ENCODE assay signal across 8 cellular contexts in genomic region chr6:12009180-12009748, GRCh38. TPM values are rescaled to one million over a fixed set of nuclear protein-coding genes. Genes with fewer than 3 reads are reported as not detected.
A peak's percentile ranks its signal among the peaks of the same experiment; 100 is the strongest.
DNase-seq lines count a peak whose midpoint lies in the region; ATAC-seq, FAIRE-seq and TF ChIP-seq lines count a peak whose summit lies in the region.

No MANE protein-coding gene starts in this region.

- H3K27ac ChIP-seq in RWPE2 (ENCODE audit: poor library complexity, severe bottlenecking) = peak overlapping the region; percentile 91
- peak overlapping the region; percentile 98 for H3K27ac ChIP-seq in fibroblast of lung (ENCODE audit: insufficient read depth, low read length)

- H3K4me1 ChIP-seq in RWPE2 (ENCODE audit: insufficient read depth, poor library complexity, severe bottlenecking) (peaks cover 20% of the 10 kb centered on the region), fibroblast of lung (ENCODE audit: control insufficient read depth, extremely low read depth, insufficient read depth, low read length) (peaks cover 2% of the 10 kb centered on the region)

- peak overlapping the region; percentile 84 for H3K9ac ChIP-seq in fibroblast of lung (ENCODE audit: insufficient read depth, low read length)

- FAIRE-seq in GM12892 (lab: Jason Lieb, UNC) = no peak

- DNase-seq in GM12892 (ENCODE audit: insufficient read length) = no peak
- DNase-seq in RWPE2 (ENCODE audit: low spot score) = no peak
- no peak for DNase-seq in fibroblast of lung (ENCODE audit: low read depth in 2 of 2)
- DNase-seq in retinal pigment epithelial cell (ENCODE audit: low read depth) = no peak
- DNase-seq in NCI-H146 treated with DMSO at 0.1 percent for 48 hours (lab: John Stamatoyannopoulos, UW; ENCODE audit: unreplicated experiment) = no peak
- no peak for DNase-seq in DMS 273 (lab: John Stamatoyannopoulos, UW; ENCODE audit: unreplicated experiment)
- no peak for DNase-seq in stimulated activated CD4-positive, alpha-beta T cell treated with anti-CD3 and anti-CD28 coated beads, Interleukin-2, amount 100 ng/mL, for 48 hours

- peaks cover 2% of the 10 kb centered on the region for H3K79me2 ChIP-seq in fibroblast of lung (ENCODE audit: control insufficient read depth, insufficient read depth, low read length)

- no peaks in the 10 kb centered on the region for H3K9me3 ChIP-seq in RWPE2 (ENCODE audit: severe bottlenecking)
- no peaks in the 10 kb centered on the region for H3K9me3 ChIP-seq in fibroblast of lung (ENCODE audit: control insufficient read depth, insufficient read depth, low read depth, low read length)

- TF ChIP-seq CTCF in RWPE2 (IDR thresholded peaks at IDR 0.05; ENCODE audit: poor library complexity, severe bottlenecking) (no peak), fibroblast of lung (conservative IDR thresholded peaks at IDR 0.05 in 1 of 2, IDR thresholded peaks at IDR 0.05 in 1 of 2; ENCODE audit: low read depth in 1 of 2, low read length in 2 of 2) (no peak), retinal pigment epithelial cell (conservative IDR thresholded peaks at IDR 0.05; ENCODE audit: low read depth, low read length) (no peak)

- peak overlapping the region; percentile 24 for H2AFZ ChIP-seq in fibroblast of lung (ENCODE audit: low read length)

- H3K27me3 ChIP-seq in RWPE2 (ENCODE audit: insufficient read depth, poor library complexity, severe bottlenecking) = no peaks in the 10 kb centered on the region
- no peaks in the 10 kb centered on the region for H3K27me3 ChIP-seq in fibroblast of lung (ENCODE audit: control insufficient read depth, insufficient read depth, low read length)

- H4K20me1 ChIP-seq in fibroblast of lung (ENCODE audit: control insufficient read depth, extremely low read depth, insufficient read depth, low read length) = no peaks in the 10 kb centered on the region

- peak; percentile 52 for TF ChIP-seq POLR2A in GM12892 (IDR thresholded peaks at IDR 0.05; ENCODE audit: low read depth, low read length)

- ATAC-seq in RWPE2 (ENCODE audit: low read depth) = no peak
- no peak for ATAC-seq in GM19035 (IDR thresholded peaks at IDR 0.05; ENCODE audit: unreplicated experiment)

- peak overlapping the region; percentile 57 for H3K4me3 ChIP-seq in RWPE2 (ENCODE audit: severe bottlenecking)
- peak overlapping the region; percentile 65 to 75 (median 70) for H3K4me3 ChIP-seq in fibroblast of lung (replicated peaks in 1 of 4; ENCODE audit: control extremely low read depth in 1 of 4, insufficient read depth in 1 of 4, low read depth in 3 of 4, low read length in 4 of 4)
- H3K4me3 ChIP-seq in retinal pigment epithelial cell (ENCODE audit: low read length) = peak overlapping the region; percentile 70

- H3K4me2 ChIP-seq in fibroblast of lung (ENCODE audit: extremely low read depth, insufficient read depth, low read length) = peak overlapping the region; percentile 98

- H3K36me3 ChIP-seq in RWPE2 (ENCODE audit: low read depth) = peaks cover 2% of the 10 kb centered on the region
- no peaks in the 10 kb centered on the region for H3K36me3 ChIP-seq in fibroblast of lung (ENCODE audit: control insufficient read depth, insufficient read depth, low read length)

RNA-seq across cellular contexts. Expression of gene HIVEP1, which starts 2.8 kb away (rescaled TPM):
- polyA plus RNA-seq in GM12892 (2012; ENCODE audit: missing spikeins) = 19.0 TPM
- 9.9 and 10.3 TPM in 2 replicates for total RNA-seq in fibroblast of lung
- polyA plus RNA-seq in fibroblast of lung = 12.6 and 14.6 TPM in 2 replicates
- 6.1 and 9.6 TPM in 2 replicates for polyA plus RNA-seq in fibroblast of lung (2012)
- polyA minus RNA-seq in fibroblast of lung (ENCODE audit: low replicate concordance) = 13.7 and 24.3 TPM in 2 replicates
